In genomic region chr6:63351995-63352586, GRCh38 we compare ENCODE assay signal across 10 cellular contexts.
DNase-seq lines count a peak whose midpoint lies in the region; ATAC-seq and TF ChIP-seq lines count a peak whose summit lies in the region.
"Had no signal": no experiment of that assay in that cellular context is flagged by ENCODE, and none has a peak within 500 bp of the region (broad histone marks: within the 10 kb centered on the region; RNA-seq: fewer than 3 reads in every experiment).

No MANE protein-coding gene starts in this region.

- peak; percentile 43 for ATAC-seq in GM19467 (IDR thresholded peaks at IDR 0.05; ENCODE audit: unreplicated experiment)
- ATAC-seq in HG03521 (IDR thresholded peaks at IDR 0.05; ENCODE audit: unreplicated experiment): peak; percentile 29
- ATAC-seq in memory B cell (ENCODE audit: low read depth): no peak

- DNase-seq in GM06990 (ENCODE audit: extremely low read depth, insufficient read length) (peak; percentile 35), adipocyte (ENCODE audit: low read depth) (peak; percentile 62), memory B cell (ENCODE audit: low spot score in 2 of 2) (no peak), hypothalamus (lab: John Stamatoyannopoulos, UW) (no peak), caudate nucleus (lab: John Stamatoyannopoulos, UW) (no peak)
- no peak for DNase-seq in activated CD8-positive, alpha-beta memory T cell treated with anti-CD3 and anti-CD28 coated beads for 24 hours

- H3K27me3 ChIP-seq in GM06990 (replicated peaks; ENCODE audit: control insufficient read depth, insufficient read depth, low read length) (no peaks in the 10 kb centered on the region), adipocyte (replicated peaks; ENCODE audit: control insufficient read depth, insufficient read depth, low read length) (no peaks in the 10 kb centered on the region)

- H3K4me3 ChIP-seq in GM06990 (replicated peaks; ENCODE audit: low read depth, low read length) (0 out of 2 replicates have a peak overlapping the region, but pooled peaks have one; percentile 2), adipocyte (ENCODE audit: low read length) (no peak overlapping the region)
- H3K4me3 ChIP-seq: thoracic aorta had no signal

- peak overlapping the region; percentile 91 for H3K27ac Mint-ChIP-seq in memory B cell

- no peaks in the 10 kb centered on the region for H3K36me3 Mint-ChIP-seq in memory B cell

- no peak overlapping the region for H3K9ac ChIP-seq in adipocyte (ENCODE audit: low read length)

- peaks cover 21% of the 10 kb centered on the region for H3K4me1 ChIP-seq in adipocyte (ENCODE audit: control insufficient read depth, insufficient read depth, low read length)

- H3K27me3 Mint-ChIP-seq in memory B cell: no peaks in the 10 kb centered on the region
- H3K27me3 Mint-ChIP-seq: central memory CD8-positive, alpha-beta T cell had no signal

- peak overlapping the region; percentile 78 for H3K4me3 Mint-ChIP-seq in memory B cell
- H3K4me3 Mint-ChIP-seq: central memory CD8-positive, alpha-beta T cell had no signal

- H3K27ac ChIP-seq in caudate nucleus (ENCODE audit: low read depth, low read length): no peak overlapping the region
- H3K27ac ChIP-seq: thoracic aorta had no signal

- H3K9me3 ChIP-seq in adipocyte (ENCODE audit: control insufficient read depth, low read length): no peaks in the 10 kb centered on the region
- H3K9me3 ChIP-seq: thoracic aorta had no signal

- peaks cover 4% of the 10 kb centered on the region for H3K9me3 Mint-ChIP-seq in memory B cell
- H3K9me3 Mint-ChIP-seq: central memory CD8-positive, alpha-beta T cell had no signal

- TF ChIP-seq CTCF in GM06990 (IDR thresholded peaks at IDR 0.05; ENCODE audit: insufficient read depth, low read length, poor library complexity, severe bottlenecking): peak; percentile 37

- H3K36me3 ChIP-seq in GM06990 (ENCODE audit: control insufficient read depth, insufficient read depth, low read length): no peaks in the 10 kb centered on the region
- no peaks in the 10 kb centered on the region for H3K36me3 ChIP-seq in adipocyte (ENCODE audit: control insufficient read depth, insufficient read depth, low read length, severe bottlenecking)
- H3K36me3 ChIP-seq: thoracic aorta had no signal

- peaks cover 13% of the 10 kb centered on the region for H3K4me1 Mint-ChIP-seq in memory B cell
- H3K4me1 Mint-ChIP-seq: central memory CD8-positive, alpha-beta T cell had no signal

Comparison
In these comparisons a context has a peak if more than half of its experiments do, and no peak if none do; other contexts are left out.
1. DNase-seq: peak in GM06990 (single experiment) and adipocyte (single experiment); none in memory B cell (0 of 2), activated CD8-positive, alpha-beta memory T cell treated with anti-CD3 and anti-CD28 coated beads for 24 hours (single experiment), hypothalamus (0 of 51) and caudate nucleus (0 of 61).